1 cellular context compared by ENCODE assay signal in genomic region chr11:111460340-111460739, GRCh38.
TF ChIP-seq lines count a peak whose summit lies in the region.

No MANE protein-coding gene starts in this region.

TF ChIP-seq in IMR-90, 13 proteins besides CTCF, POLR2A, EP300 and RAD21:
- TF ChIP-seq USF2 (IDR thresholded peaks at IDR 0.05; ENCODE audit: low read depth, low read length) = no peak
- TF ChIP-seq RFX5 (IDR thresholded peaks at IDR 0.05; ENCODE audit: low read depth, low read length) = no peak
- no peak for TF ChIP-seq MAZ (IDR thresholded peaks at IDR 0.05; ENCODE audit: borderline replicate concordance, low read depth, low read length)
- TF ChIP-seq SMC3 (IDR thresholded peaks at IDR 0.05; ENCODE audit: low read depth, low read length) = no peak
- no peak for TF ChIP-seq BHLHE40 (IDR thresholded peaks at IDR 0.05; ENCODE audit: low read depth, low read length)
- TF ChIP-seq MXI1 (IDR thresholded peaks at IDR 0.05; ENCODE audit: borderline replicate concordance, low read depth, low read length) = no peak
- TF ChIP-seq NFE2L2 (IDR thresholded peaks at IDR 0.05; ENCODE audit: low read depth, low read length) = no peak
- no peak for TF ChIP-seq FOS (IDR thresholded peaks at IDR 0.05; ENCODE audit: low read depth, low read length)
- no peak for TF ChIP-seq ELK1 (IDR thresholded peaks at IDR 0.05; ENCODE audit: borderline replicate concordance, low read depth, low read length)
- TF ChIP-seq MAFK (IDR thresholded peaks at IDR 0.05; ENCODE audit: low read depth, low read length) = no peak
- TF ChIP-seq RCOR1 (IDR thresholded peaks at IDR 0.05; ENCODE audit: insufficient replicate concordance, low read length) = no peak
- TF ChIP-seq CEBPB (IDR thresholded peaks at IDR 0.05; ENCODE audit: low read depth, low read length) = no peak
- TF ChIP-seq CHD1 (IDR thresholded peaks at IDR 0.05; ENCODE audit: low read depth, low read length) = no peak
TF ChIP-seq in IMR-90: peak in this region for 0.
